Comparison of ENCODE assay signal across 25 cellular contexts in genomic region chr22:40388231-40388630, GRCh38. TPM values are rescaled to one million over a fixed set of nuclear protein-coding genes. Genes with fewer than 3 reads are reported as not detected.
A peak's percentile ranks its signal among the peaks of the same experiment; 100 is the strongest.
DNase-seq lines count a peak whose midpoint lies in the region; ATAC-seq and TF ChIP-seq lines count a peak whose summit lies in the region.
"Had no signal": no experiment of that assay in that cellular context is flagged by ENCODE, and none has a peak within 500 bp of the region (broad histone marks: within the 10 kb centered on the region; RNA-seq: fewer than 3 reads in every experiment).

No MANE protein-coding gene starts in this region.

- peak overlapping the region; percentile 19 for H3K27ac Mint-ChIP-seq in activated T-cell treated with anti-CD3 and anti-CD28 coated beads, Interleukin-2, amount 50 U/mL, for 24 hours
- no peak overlapping the region; the same call in 1 of the 2 replicates for H3K27ac Mint-ChIP-seq in WTC11

- no peaks in the 10 kb centered on the region for H3K27me3 ChIP-seq in mucosa of stomach (ENCODE audit: control insufficient read depth, insufficient read depth, low read length)
- H3K27me3 ChIP-seq in thyroid gland = no peaks in the 10 kb centered on the region
- H3K27me3 ChIP-seq: spleen, vagina had no signal

- peaks cover 60% of the 10 kb centered on the region for H3K4me1 Mint-ChIP-seq in activated T-cell treated with anti-CD3 and anti-CD28 coated beads, Interleukin-2, amount 50 U/mL, for 24 hours (ENCODE audit: low read depth)
- H3K4me1 Mint-ChIP-seq in WTC11 = peaks cover 4% of the 10 kb centered on the region; the same call in 1 of the 2 replicates

- H3K9me3 ChIP-seq in mucosa of stomach (ENCODE audit: control insufficient read depth, low read length) (no peaks in the 10 kb centered on the region), thyroid gland (no peaks in the 10 kb centered on the region)
- H3K9me3 ChIP-seq: spleen, vagina had no signal

- H3K36me3 ChIP-seq in mucosa of stomach (ENCODE audit: control insufficient read depth, insufficient read depth, low read length) (no peaks in the 10 kb centered on the region), thyroid gland (no peaks in the 10 kb centered on the region)
- H3K36me3 ChIP-seq: spleen, vagina had no signal

- TF ChIP-seq CTCF in VCaP (conservative IDR thresholded peaks at IDR 0.05) (no peak), thyroid gland (IDR thresholded peaks at IDR 0.05) (no peak), WTC11 (IDR thresholded peaks at IDR 0.05) (no peak)

- peaks cover 51% of the 10 kb centered on the region for H3K4me1 ChIP-seq in mucosa of stomach (ENCODE audit: control insufficient read depth, insufficient read depth, low read length)
- H3K4me1 ChIP-seq in thyroid gland = peaks cover 32% of the 10 kb centered on the region in 2 donors

- intact Hi-C loops in thyroid gland (cut with DNase I) = no loop called here

- no peak overlapping the region for H3K4me3 ChIP-seq in mucosa of stomach (ENCODE audit: low read length)
- H3K4me3 ChIP-seq in thyroid gland (replicated peaks in 1 of 3) = no peak overlapping the region
- H3K4me3 ChIP-seq: GM23248, spleen, vagina had no signal

- ATAC-seq in WTC11 = no peak
- no peak for ATAC-seq in GM18873 (IDR thresholded peaks at IDR 0.05; ENCODE audit: low FRiP score, unreplicated experiment)
- ATAC-seq in GM21526 (IDR thresholded peaks at IDR 0.05; ENCODE audit: low FRiP score, unreplicated experiment) = no peak

- 83% methylated on average over 4 of the region's 4 CpGs for WGBS in thyroid gland, 2 donors

- H3K4me3 Mint-ChIP-seq in activated T-cell treated with anti-CD3 and anti-CD28 coated beads, Interleukin-2, amount 50 U/mL, for 24 hours = no peak overlapping the region
- H3K4me3 Mint-ChIP-seq in WTC11 = no peak overlapping the region

- peak overlapping the region; percentile 48 for H3K9ac ChIP-seq in mucosa of stomach (ENCODE audit: low read length)
- H3K9ac ChIP-seq: GM23248 had no signal

- no peaks in the 10 kb centered on the region for H3K27me3 Mint-ChIP-seq in activated T-cell treated with anti-CD3 and anti-CD28 coated beads, Interleukin-2, amount 50 U/mL, for 24 hours
- no peaks in the 10 kb centered on the region for H3K27me3 Mint-ChIP-seq in WTC11 (ENCODE audit: low read depth)

- H3K9me3 Mint-ChIP-seq in activated T-cell treated with anti-CD3 and anti-CD28 coated beads, Interleukin-2, amount 50 U/mL, for 24 hours = no peaks in the 10 kb centered on the region
- no peaks in the 10 kb centered on the region for H3K9me3 Mint-ChIP-seq in WTC11

- H3K27ac ChIP-seq in VCaP (peak overlapping the region; percentile 86), thyroid gland (peak overlapping the region in 2 of 3 donors; percentile 3 to 64)
- H3K27ac ChIP-seq: GM23248, vagina had no signal

- POLR2A ChIA-PET in WTC11 (lab: Charles Lee) = no interaction called here

- no peak for DNase-seq in activated T-cell treated with anti-CD3 and anti-CD28 coated beads, Interleukin-2, amount 50 U/mL, for 24 hours
- no peak for DNase-seq in activated T-cell treated with anti-CD3 and anti-CD28 coated beads for 4 hours
- DNase-seq in thyroid gland = no peak
- DNase-seq in WTC11 (ENCODE audit: low spot score) = no peak
- DNase-seq: ACHN; activated CD4-positive, alpha-beta T cell treated with anti-CD3 and anti-CD28 coated beads for 4 hours; activated CD8-positive, alpha-beta memory T cell treated with anti-CD3 and anti-CD28 coated beads, Interleukin-2, amount 50 U/mL, for 4 hours; activated gamma-delta T cell treated with Interleukin-2 at 50 U/mL for 16 hours; C1 segment of cervical spinal cord; cerebellar nuclear complex; GM23248; mesenchymal stem cell; NCI-H187 treated with DMSO at 0.1 percent for 48 hours; NCI-H2227 treated with DMSO at 0.1 percent for 48 hours; NCI-H748 treated with DMSO at 0.1 percent for 48 hours; OCI-M1; Right ventricle myocardium superior; spleen; stimulated activated CD4-positive, alpha-beta T cell treated with anti-CD3 and anti-CD28 coated beads, Interleukin-4, amount 100 ng/mL, for 24 hours; SW 1271 had no signal

- H3K36me3 Mint-ChIP-seq in activated T-cell treated with anti-CD3 and anti-CD28 coated beads, Interleukin-2, amount 50 U/mL, for 24 hours (ENCODE audit: low read depth) = peaks cover 4% of the 10 kb centered on the region
- H3K36me3 Mint-ChIP-seq in WTC11 = peaks cover 3% of the 10 kb centered on the region; the same call in 1 of the 2 replicates

- CTCF ChIA-PET in WTC11 (lab: Charles Lee) = no interaction called here

- no peak for TF ChIP-seq POLR2A in thyroid gland (IDR thresholded peaks at IDR 0.05)

TF ChIP-seq in WTC11, 78 proteins besides CTCF, POLR2A, EP300 and RAD21:
- TF ChIP-seq MXD4 (CRISPR knock-in tag; IDR thresholded peaks at IDR 0.05; ENCODE audit: borderline replicate concordance) (no peak), FOXP1 (CRISPR knock-in tag; IDR thresholded peaks at IDR 0.05; ENCODE audit: borderline replicate concordance) (no peak), FOXP4 (CRISPR knock-in tag; IDR thresholded peaks at IDR 0.05) (no peak), SOX15 (CRISPR knock-in tag; IDR thresholded peaks at IDR 0.05) (no peak), PRRX2 (CRISPR knock-in tag; IDR thresholded peaks at IDR 0.05) (no peak), JUN (CRISPR knock-in tag; IDR thresholded peaks at IDR 0.05) (no peak), GABPB1 (CRISPR knock-in tag; IDR thresholded peaks at IDR 0.05) (no peak), CREB1 (CRISPR knock-in tag; IDR thresholded peaks at IDR 0.05) (no peak), NR2C2 (CRISPR knock-in tag; IDR thresholded peaks at IDR 0.05) (no peak), NR1H2 (CRISPR knock-in tag; IDR thresholded peaks at IDR 0.05) (no peak)

RNA-seq across cellular contexts. Expression of gene SGSM3, which starts 17.8 kb away (rescaled TPM):
- 10 to 100 TPM; 62.7 to 99.4 (median 65.1) TPM for total RNA-seq in thyroid gland
- total RNA-seq in WTC11 (2021) = 81.8 to 96.9 TPM (median 93.0 TPM) in 3 replicates

RNA-seq across cellular contexts. Expression of gene ADSL, which starts 41.9 kb away (rescaled TPM):
- total RNA-seq in thyroid gland (10 to 100 TPM; 49.0 to 69.4 (median 60.1) TPM), WTC11 (2021) (133 to 154 TPM (median 136 TPM) in 3 replicates)
